ENCODE assay signal across 20 cellular contexts in the genomic region with DNA sequence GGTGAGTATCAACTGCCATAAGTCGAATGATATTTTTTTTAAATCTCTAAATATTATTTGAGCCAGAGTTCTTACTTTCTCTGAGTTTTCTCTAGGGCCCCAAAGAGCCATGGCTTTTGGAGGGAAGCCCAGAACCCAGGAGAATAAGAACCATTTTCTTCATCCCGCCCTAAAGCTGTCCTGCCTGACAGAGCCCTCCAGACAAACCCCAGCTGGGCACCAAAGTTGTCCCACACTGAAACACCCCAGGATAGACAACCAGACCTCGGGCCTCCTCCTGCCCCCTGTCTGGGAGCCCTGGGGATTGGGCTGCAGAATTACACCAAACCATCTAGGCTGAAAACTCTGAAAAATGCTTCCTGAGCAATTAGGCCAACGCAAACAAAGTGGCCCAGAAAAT.
"Had no signal": no experiment of that assay in that cellular context is flagged by ENCODE, and none has a peak within 500 bp of the region (broad histone marks: within the 10 kb centered on the region; RNA-seq: fewer than 3 reads in every experiment).

No MANE protein-coding gene starts in this region.

- H3K9ac ChIP-seq: parathyroid adenoma had no signal

- H3K4me3 ChIP-seq: ascending aorta, mucosa of descending colon, transverse colon had no signal

- H3K4me1 Mint-ChIP-seq: memory B cell; stimulated activated naive B cell treated with anti-CD40 and anti-IgM and Interleukin-4, amounts not matched to agents 10 μg/mL and 1 μg/mL and 100 μg/mL, for 72 hours had no signal

- H3K4me3 Mint-ChIP-seq: memory B cell; stimulated activated naive B cell treated with anti-CD40 and anti-IgM and Interleukin-4, amounts not matched to agents 10 μg/mL and 1 μg/mL and 100 μg/mL, for 72 hours had no signal

- H3K27me3 ChIP-seq: ascending aorta, brain microvascular endothelial cell, transverse colon had no signal

- H3K4me1 ChIP-seq: ascending aorta, foreskin keratinocyte, parathyroid adenoma, transverse colon had no signal

- FAIRE-seq: colon, small intestine had no signal

- DNase-seq: activated CD4-positive, alpha-beta T cell treated with anti-CD3 and anti-CD28 coated beads, Interleukin-2, amount 50 U/mL, for 1 hour; activated CD8-positive, alpha-beta memory T cell treated with anti-CD3 and anti-CD28 coated beads for 24 hours; activated gamma-delta T cell; activated naive CD4-positive, alpha-beta T cell treated with anti-CD3 and anti-CD28 coated beads, Interleukin-2, amount 50 U/mL, for 16 hours; brain microvascular endothelial cell; central memory CD4-positive, alpha-beta T cell; effector memory CD4-positive, alpha-beta T cell; foreskin keratinocyte; mucosa of descending colon; nucleus accumbens; small intestine; stimulated activated naive B cell treated with anti-CD40 and anti-IgM and Interleukin-4, amounts not matched to agents 10 μg/mL and 1 μg/mL and 100 μg/mL, for 72 hours; transverse colon had no signal

- H3K36me3 ChIP-seq: ascending aorta, brain microvascular endothelial cell, transverse colon had no signal

- H2AFZ ChIP-seq: parathyroid adenoma had no signal

- ATAC-seq: foreskin keratinocyte, mucosa of descending colon, sciatic nerve had no signal

- H3K79me2 ChIP-seq: parathyroid adenoma had no signal

- H3K27ac Mint-ChIP-seq: memory B cell; stimulated activated naive B cell treated with anti-CD40 and anti-IgM and Interleukin-4, amounts not matched to agents 10 μg/mL and 1 μg/mL and 100 μg/mL, for 72 hours; T-helper 2 cell treated with Interferon-gamma antibody and Interleukin-4, amounts not matched to agents 5 μg/mL and 100 μg/mL, for 36 hours had no signal

- H3K9me3 ChIP-seq: ascending aorta, mucosa of descending colon, transverse colon had no signal

- H3K27ac ChIP-seq: ascending aorta, brain microvascular endothelial cell, foreskin keratinocyte, parathyroid adenoma, transverse colon, VCaP had no signal

- H3K9me3 Mint-ChIP-seq: T-helper 2 cell treated with Interferon-gamma antibody and Interleukin-4, amounts not matched to agents 5 μg/mL and 100 μg/mL, for 36 hours had no signal
